In genomic region chr10:109922353-109922975, GRCh38 we compare ENCODE assay signal across 8 cellular contexts. TPM values are rescaled to one million over a fixed set of nuclear protein-coding genes. Genes with fewer than 3 reads are reported as not detected.
DNase-seq lines count a peak whose midpoint lies in the region; ATAC-seq, FAIRE-seq and TF ChIP-seq lines count a peak whose summit lies in the region.

No MANE protein-coding gene starts in this region.

- no peaks in the 10 kb centered on the region for H3K9me3 Mint-ChIP-seq in stimulated activated naive CD8-positive, alpha-beta T cell treated with anti-CD3 and anti-CD28 coated beads, Interleukin-15, Interleukin-2, amounts not matched to agents 100 ng/mL and 50 ng/mL, for 24 hours
- H3K9me3 Mint-ChIP-seq in mesothelial cell of epicardium: no peaks in the 10 kb centered on the region

- no peak for DNase-seq in stimulated activated naive CD8-positive, alpha-beta T cell treated with anti-CD3 and anti-CD28 coated beads, Interleukin-15, Interleukin-2, amounts not matched to agents 100 U/mL and 50 U/mL, for 24 hours
- DNase-seq in bronchial epithelial cell (ENCODE audit: low read depth) (no peak), mesothelial cell of epicardium (ENCODE audit: low spot score in 2 of 2, unreplicated experiment in 2 of 2) (no peak), nucleus accumbens (lab: John Stamatoyannopoulos, UW) (no peak), NCI-H128 (lab: John Stamatoyannopoulos, UW; ENCODE audit: unreplicated experiment) (no peak)

- TF ChIP-seq POLR2A in GM18505 (IDR thresholded peaks at IDR 0.05; ENCODE audit: borderline replicate concordance, extremely low read depth, insufficient read depth, insufficient read length): no peak

- H3K27me3 Mint-ChIP-seq in stimulated activated naive CD8-positive, alpha-beta T cell treated with anti-CD3 and anti-CD28 coated beads, Interleukin-15, Interleukin-2, amounts not matched to agents 100 ng/mL and 50 ng/mL, for 24 hours: no peaks in the 10 kb centered on the region
- H3K27me3 Mint-ChIP-seq in mesothelial cell of epicardium (ENCODE audit: low read depth): no peaks in the 10 kb centered on the region

- H3K36me3 ChIP-seq in bronchial epithelial cell (ENCODE audit: control insufficient read depth, insufficient read depth, low read length): no peaks in the 10 kb centered on the region

- ATAC-seq in stimulated activated naive CD8-positive, alpha-beta T cell treated with anti-CD3 and anti-CD28 coated beads, Interleukin-15, Interleukin-2, amounts not matched to agents 100 U/mL and 50 U/mL, for 24 hours: no peak
- ATAC-seq in GM18505 (IDR thresholded peaks at IDR 0.05; ENCODE audit: unreplicated experiment): no peak
- no peak for ATAC-seq in GM19351 (IDR thresholded peaks at IDR 0.05; ENCODE audit: unreplicated experiment)

- H3K27me3 ChIP-seq in bronchial epithelial cell (ENCODE audit: control insufficient read depth, insufficient read depth, low read length): no peaks in the 10 kb centered on the region

- H3K27ac Mint-ChIP-seq in stimulated activated naive CD8-positive, alpha-beta T cell treated with anti-CD3 and anti-CD28 coated beads, Interleukin-15, Interleukin-2, amounts not matched to agents 100 ng/mL and 50 ng/mL, for 24 hours: peak overlapping the region; percentile 94
- peak overlapping the region; percentile 93 for H3K27ac Mint-ChIP-seq in mesothelial cell of epicardium

- H3K4me3 Mint-ChIP-seq in stimulated activated naive CD8-positive, alpha-beta T cell treated with anti-CD3 and anti-CD28 coated beads, Interleukin-15, Interleukin-2, amounts not matched to agents 100 ng/mL and 50 ng/mL, for 24 hours: peak overlapping the region; percentile 92
- H3K4me3 Mint-ChIP-seq in mesothelial cell of epicardium: peak overlapping the region; percentile 88

- TF ChIP-seq CTCF in bronchial epithelial cell (IDR thresholded peaks at IDR 0.05; ENCODE audit: insufficient read depth, low read length, severe bottlenecking) (no peak), mesothelial cell of epicardium (IDR thresholded peaks at IDR 0.05; ENCODE audit: unreplicated experiment) (no peak)

- H3K36me3 Mint-ChIP-seq in stimulated activated naive CD8-positive, alpha-beta T cell treated with anti-CD3 and anti-CD28 coated beads, Interleukin-15, Interleukin-2, amounts not matched to agents 100 ng/mL and 50 ng/mL, for 24 hours (ENCODE audit: low read depth): peaks cover 26% of the 10 kb centered on the region
- H3K36me3 Mint-ChIP-seq in mesothelial cell of epicardium: peaks cover 1% of the 10 kb centered on the region

- H3K4me3 ChIP-seq in bronchial epithelial cell (ENCODE audit: low read depth, low read length): peak overlapping the region; percentile 93

- peaks cover 66% of the 10 kb centered on the region for H3K4me1 Mint-ChIP-seq in stimulated activated naive CD8-positive, alpha-beta T cell treated with anti-CD3 and anti-CD28 coated beads, Interleukin-15, Interleukin-2, amounts not matched to agents 100 ng/mL and 50 ng/mL, for 24 hours (ENCODE audit: low read depth)
- H3K4me1 Mint-ChIP-seq in mesothelial cell of epicardium: peaks cover 33% of the 10 kb centered on the region

- no peak for FAIRE-seq in bronchial epithelial cell (lab: Jason Lieb, UNC)

RNA-seq across cellular contexts. Expression of gene XPNPEP1, which starts 0.8 kb away (rescaled TPM):
- total RNA-seq in bronchial epithelial cell: 76.6 and 112 TPM in 2 replicates
- total RNA-seq in mesothelial cell of epicardium: 85.6 to 88.7 TPM (median 87.7 TPM) in 3 replicates
